In genomic region chr2:50878256-50878655, GRCh38 we compare ENCODE assay signal across 22 cellular contexts.
A peak's percentile ranks its signal among the peaks of the same experiment; 100 is the strongest.
DNase-seq lines count a peak whose midpoint lies in the region; ATAC-seq and TF ChIP-seq lines count a peak whose summit lies in the region.
"Had no signal": no experiment of that assay in that cellular context is flagged by ENCODE, and none has a peak within 500 bp of the region (broad histone marks: within the 10 kb centered on the region; RNA-seq: fewer than 3 reads in every experiment).

No MANE protein-coding gene starts in this region.

- H3K36me3 Mint-ChIP-seq in activated CD8-positive, alpha-beta T cell treated with anti-CD3 and anti-CD28 coated beads for 36 hours (ENCODE audit: low read depth): no peaks in the 10 kb centered on the region
- H3K36me3 Mint-ChIP-seq: CD8-positive, alpha-beta T cell; IgD-negative memory B cell had no signal

- DNase-seq in OCI-LY7 (ENCODE audit: low spot score) (peak; percentile 16), smooth muscle cell (lab: John Stamatoyannopoulos, UW; ENCODE audit: unreplicated experiment) (no peak), esophagus muscularis mucosa (ENCODE audit: extremely low spot score) (no peak), SIG-M5 (lab: John Stamatoyannopoulos, UW) (no peak)
- DNase-seq in activated CD8-positive, alpha-beta T cell treated with anti-CD3 and anti-CD28 coated beads for 36 hours: no peak
- DNase-seq: C1 segment of cervical spinal cord; CD8-positive, alpha-beta T cell; H9; NCI-H1105; NCI-H1436 treated with DMSO at 0.1 percent for 48 hours; NCI-H187 treated with DMSO at 0.1 percent for 48 hours; NCI-H524; NCI-H748 treated with DMSO at 0.1 percent for 48 hours; PC-3; SJCRH30; T-helper 17 cell had no signal

- CTCF ChIA-PET in OCI-LY7 (lab: Charles Lee; ENCODE audit: unreplicated experiment): no interaction called here
- CTCF ChIA-PET in activated CD8-positive, alpha-beta T cell treated with anti-CD3 and anti-CD28 coated beads for 36 hours (lab: Charles Lee): no interaction called here

- no peak overlapping the region for H3K9ac ChIP-seq in smooth muscle cell (ENCODE audit: low read depth)

- TF ChIP-seq POLR2A in esophagus muscularis mucosa (IDR thresholded peaks at IDR 0.05; ENCODE audit: low read depth): no peak

- TF ChIP-seq CTCF in OCI-LY7 (conservative IDR thresholded peaks at IDR 0.05; ENCODE audit: low read length): no peak
- TF ChIP-seq CTCF in smooth muscle cell (IDR thresholded peaks at IDR 0.05; ENCODE audit: borderline replicate concordance, insufficient read depth, poor library complexity, severe bottlenecking): no peak
- no peak for TF ChIP-seq CTCF in esophagus muscularis mucosa (IDR thresholded peaks at IDR 0.05)
- no peak for TF ChIP-seq CTCF in activated CD8-positive, alpha-beta T cell treated with anti-CD3 and anti-CD28 coated beads for 36 hours (IDR thresholded peaks at IDR 0.05)

- POLR2A ChIA-PET in OCI-LY7 (lab: Charles Lee): interaction anchor here (1.1 to 1.8 kb wide), 3 partner anchors 12 to 57 kb away, joined by 4 to 6 read pairs (median 6); no protein-coding TSS in a partner anchor
- POLR2A ChIA-PET in activated CD8-positive, alpha-beta T cell treated with anti-CD3 and anti-CD28 coated beads for 36 hours (lab: Charles Lee): no interaction called here

- H3K27me3 Mint-ChIP-seq in activated CD8-positive, alpha-beta T cell treated with anti-CD3 and anti-CD28 coated beads for 36 hours: no peaks in the 10 kb centered on the region
- H3K27me3 Mint-ChIP-seq: IgD-negative memory B cell, T-helper 17 cell had no signal

- H3K4me3 ChIP-seq in OCI-LY7 (ENCODE audit: low read depth, low read length, poor library complexity, severe bottlenecking) (no peak overlapping the region), smooth muscle cell (no peak overlapping the region), esophagus muscularis mucosa (no peak overlapping the region)
- H3K4me3 ChIP-seq: GM23338, SJCRH30 had no signal

- no peaks in the 10 kb centered on the region for H3F3A ChIP-seq in smooth muscle cell (ENCODE audit: low read depth)

- H3K27me3 ChIP-seq in smooth muscle cell (ENCODE audit: low read depth): no peaks in the 10 kb centered on the region
- H3K27me3 ChIP-seq in esophagus muscularis mucosa: no peaks in the 10 kb centered on the region
- H3K27me3 ChIP-seq: SJCRH30 had no signal

- H3K4me1 ChIP-seq in OCI-LY7 (ENCODE audit: insufficient read depth, low read length, poor library complexity, severe bottlenecking) (peaks cover 26% of the 10 kb centered on the region), smooth muscle cell (ENCODE audit: low read depth) (peaks cover 3% of the 10 kb centered on the region), esophagus muscularis mucosa (no peaks in the 10 kb centered on the region)
- H3K4me1 ChIP-seq: SJCRH30 had no signal

- intact Hi-C loops in OCI-LY7 (cut with micrococcal nuclease; ENCODE audit: unreplicated experiment): no loop called here
- intact Hi-C loops in esophagus muscularis mucosa (cut with DNase I): no loop called here
- intact Hi-C loops in activated CD8-positive, alpha-beta T cell treated with anti-CD3 and anti-CD28 coated beads for 36 hours (cut with micrococcal nuclease): no loop called here

- WGBS in smooth muscle cell (ENCODE audit: low lambda C conversion rate): 95% methylated on average over 1 of the region's 1 CpG
- 84% methylated on average over 1 of the region's 1 CpG for WGBS in esophagus muscularis mucosa

- no peaks in the 10 kb centered on the region for H3K79me2 ChIP-seq in OCI-LY7 (ENCODE audit: insufficient read depth, low read depth, low read length)
- no peaks in the 10 kb centered on the region for H3K79me2 ChIP-seq in smooth muscle cell (ENCODE audit: low read depth)

- H3K9me3 Mint-ChIP-seq in activated CD8-positive, alpha-beta T cell treated with anti-CD3 and anti-CD28 coated beads for 36 hours: peaks cover 7% of the 10 kb centered on the region
- H3K9me3 Mint-ChIP-seq: GM23338, H9 had no signal

- H2AFZ ChIP-seq in OCI-LY7 (ENCODE audit: low read length) (peak overlapping the region; percentile 25; the same call in 1 of the 2 replicates), smooth muscle cell (ENCODE audit: low read depth) (no peak overlapping the region)
- H2AFZ ChIP-seq: GM23338 had no signal

- no peaks in the 10 kb centered on the region for H3K9me3 ChIP-seq in OCI-LY7 (ENCODE audit: low read length)
- H3K9me3 ChIP-seq in smooth muscle cell (replicated peaks; ENCODE audit: low read depth): no peaks in the 10 kb centered on the region
- H3K9me3 ChIP-seq in esophagus muscularis mucosa: no peaks in the 10 kb centered on the region
- H3K9me3 ChIP-seq: SJCRH30 had no signal

- no peak overlapping the region for H3K27ac Mint-ChIP-seq in activated CD8-positive, alpha-beta T cell treated with anti-CD3 and anti-CD28 coated beads for 36 hours
- H3K27ac Mint-ChIP-seq: CD8-positive, alpha-beta T cell; GM23338; IgD-negative memory B cell; T-helper 17 cell had no signal

- H4K20me1 ChIP-seq in OCI-LY7 (ENCODE audit: insufficient read depth, low read length) (no peaks in the 10 kb centered on the region), smooth muscle cell (ENCODE audit: low read depth) (no peaks in the 10 kb centered on the region)

- TF ChIP-seq EP300 in esophagus muscularis mucosa (IDR thresholded peaks at IDR 0.05): no peak

- H3K4me3 Mint-ChIP-seq in activated CD8-positive, alpha-beta T cell treated with anti-CD3 and anti-CD28 coated beads for 36 hours: no peak overlapping the region
- H3K4me3 Mint-ChIP-seq: CD8-positive, alpha-beta T cell; GM23338; H9; IgD-negative memory B cell; T-helper 17 cell had no signal

- no peaks in the 10 kb centered on the region for H3K9me2 ChIP-seq in OCI-LY7 (ENCODE audit: insufficient read depth, low read length)

- H3K27ac ChIP-seq in OCI-LY7 (ENCODE audit: low read depth, low read length, poor library complexity, severe bottlenecking) (no peak overlapping the region), smooth muscle cell (ENCODE audit: low read depth) (no peak overlapping the region), esophagus muscularis mucosa (replicated peaks in 1 of 4) (no peak overlapping the region)
- H3K27ac ChIP-seq: HL-60, SJCRH30 had no signal

- peak; percentile 53 for ATAC-seq in GM19372 (IDR thresholded peaks at IDR 0.05; ENCODE audit: low read depth, unreplicated experiment)
- peak; percentile 68 for ATAC-seq in HG03439 (IDR thresholded peaks at IDR 0.05; ENCODE audit: unreplicated experiment)
- no peak for ATAC-seq in activated CD8-positive, alpha-beta T cell treated with anti-CD3 and anti-CD28 coated beads for 36 hours
- ATAC-seq: CD8-positive, alpha-beta T cell; GM23338; PC-3; SK-N-SH treated with all-trans-retinoic acid at 6 μM for 48 hours; T-helper 17 cell had no signal

- H3K4me1 Mint-ChIP-seq in activated CD8-positive, alpha-beta T cell treated with anti-CD3 and anti-CD28 coated beads for 36 hours (ENCODE audit: low read depth): no peaks in the 10 kb centered on the region
- H3K4me1 Mint-ChIP-seq: H9, IgD-negative memory B cell, T-helper 17 cell had no signal

- H3K36me3 ChIP-seq in OCI-LY7 (ENCODE audit: insufficient read depth, low read length) (no peaks in the 10 kb centered on the region), smooth muscle cell (ENCODE audit: low read depth) (no peaks in the 10 kb centered on the region), esophagus muscularis mucosa (no peaks in the 10 kb centered on the region)
- H3K36me3 ChIP-seq: SJCRH30 had no signal

- peak overlapping the region; percentile 49 for H3K4me2 ChIP-seq in OCI-LY7 (ENCODE audit: low read length)
- H3K4me2 ChIP-seq in smooth muscle cell: no peak overlapping the region
- H3K4me2 ChIP-seq: GM23338 had no signal

- BruUV-seq in OCI-LY7 (replicated peaks; lab: Mats Ljungman, UMichigan): no TSS peak
